Comparison of ENCODE assay signal across 20 cellular contexts in the genomic region with DNA sequence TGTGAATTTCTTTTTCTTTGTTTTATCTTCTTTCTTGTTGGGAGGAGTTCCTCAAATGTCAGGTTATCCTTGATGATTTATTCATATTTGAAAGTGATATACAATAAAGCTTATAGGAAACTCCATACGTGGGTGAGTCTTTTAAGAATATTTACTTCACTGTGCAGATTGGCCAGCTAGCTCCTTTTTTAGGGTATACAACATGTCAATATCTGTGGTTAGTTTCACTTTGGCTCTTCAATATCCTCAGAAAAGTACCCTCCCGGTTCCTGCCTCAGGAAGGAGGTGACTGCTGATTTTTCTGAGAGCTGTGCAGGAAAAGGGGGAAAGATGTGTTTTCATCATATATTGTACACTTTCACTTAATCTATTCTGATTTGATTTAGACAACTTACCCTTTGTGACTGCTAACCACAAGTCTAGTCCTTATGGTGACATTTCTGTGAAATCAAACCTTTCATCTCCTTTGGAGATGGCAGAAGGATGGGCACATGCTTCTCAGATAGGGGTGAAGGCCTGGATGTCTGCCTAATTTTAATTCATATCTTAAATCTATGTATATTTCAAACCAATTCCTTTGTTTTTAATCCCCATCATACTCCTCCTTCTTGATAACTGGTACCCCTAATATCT.
"Had no signal": no experiment of that assay in that cellular context is flagged by ENCODE, and none has a peak within 500 bp of the region (broad histone marks: within the 10 kb centered on the region; RNA-seq: fewer than 3 reads in every experiment).

No MANE protein-coding gene starts in this region.

- H3K4me1 Mint-ChIP-seq: IgD-negative memory B cell had no signal

- H3K27ac Mint-ChIP-seq: IgD-negative memory B cell had no signal

- H3K27ac ChIP-seq: SJSA1, SK-N-MC had no signal

- H3K4me1 ChIP-seq: SJSA1 had no signal

- H3K4me3 Mint-ChIP-seq: IgD-negative memory B cell had no signal

- H3K36me3 Mint-ChIP-seq: IgD-negative memory B cell had no signal

- H3K27me3 Mint-ChIP-seq: IgD-negative memory B cell had no signal

- H3K27me3 ChIP-seq: SJSA1 had no signal

- H3K9me3 Mint-ChIP-seq: IgD-negative memory B cell had no signal

- H3K36me3 ChIP-seq: SJSA1 had no signal

- DNase-seq: NCI-H1092 treated with DMSO at 0.1 percent for 48 hours; NCI-H1436; NCI-H187; NCI-H2029; NCI-H2081 treated with DMSO at 0.1 percent for 48 hours; NCI-H2171; NCI-H226; NCI-H446; NCI-H510A; NCI-H524 treated with DMSO at 0.1 percent for 48 hours; NCI-H69; NCI-H774; NK-92 treated with Interleukin-12 subunit alpha and Interleukin-12 subunit beta, amount 100 ng/mL, for 24 hours; Right ventricle myocardium superior; RPMI8226; SIG-M5 had no signal

- H3K9me3 ChIP-seq: SJSA1 had no signal

- H3K4me3 ChIP-seq: K562, SJSA1, SK-N-MC had no signal
